ENCODE assay signal across 1 cellular context in the genomic region with DNA sequence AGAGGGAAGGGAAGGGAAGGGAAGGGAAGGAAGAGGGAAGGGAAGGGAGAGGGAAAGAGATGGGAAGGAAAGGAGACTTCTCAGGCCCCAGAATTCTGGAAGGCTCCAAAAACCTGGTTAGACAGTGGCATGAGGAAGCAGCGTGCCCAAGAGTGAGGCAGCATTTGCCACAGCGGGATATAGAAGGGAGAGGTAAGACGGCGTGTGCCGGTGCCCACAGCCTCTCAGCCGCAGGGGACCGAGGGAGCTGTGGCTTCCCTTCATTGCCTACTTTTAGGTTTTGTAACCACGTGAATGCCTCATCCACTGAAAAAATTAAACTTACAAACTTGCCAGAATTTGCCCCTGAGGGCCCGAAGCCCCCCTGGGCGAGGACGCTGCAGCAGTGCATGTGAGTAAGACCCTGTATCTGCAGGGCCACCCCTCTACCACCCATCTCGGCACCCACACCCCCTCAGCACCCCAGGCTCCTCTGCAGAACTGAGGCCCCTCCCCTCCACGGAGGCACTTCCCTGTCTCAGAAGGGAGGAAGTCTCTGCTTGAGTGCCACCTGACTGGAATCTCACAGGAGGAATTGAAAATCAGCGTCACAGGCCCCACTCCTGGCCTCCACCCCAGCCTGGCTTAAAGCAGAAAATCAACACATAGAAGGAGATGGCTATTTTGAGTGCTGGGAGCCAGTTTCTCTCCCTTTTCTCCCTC.
TF ChIP-seq lines count a peak whose summit lies in the region.

No MANE protein-coding gene starts in this region.

TF ChIP-seq in GM23338, 12 proteins besides CTCF, POLR2A, EP300 and RAD21:
- TF ChIP-seq, protein P1, sequence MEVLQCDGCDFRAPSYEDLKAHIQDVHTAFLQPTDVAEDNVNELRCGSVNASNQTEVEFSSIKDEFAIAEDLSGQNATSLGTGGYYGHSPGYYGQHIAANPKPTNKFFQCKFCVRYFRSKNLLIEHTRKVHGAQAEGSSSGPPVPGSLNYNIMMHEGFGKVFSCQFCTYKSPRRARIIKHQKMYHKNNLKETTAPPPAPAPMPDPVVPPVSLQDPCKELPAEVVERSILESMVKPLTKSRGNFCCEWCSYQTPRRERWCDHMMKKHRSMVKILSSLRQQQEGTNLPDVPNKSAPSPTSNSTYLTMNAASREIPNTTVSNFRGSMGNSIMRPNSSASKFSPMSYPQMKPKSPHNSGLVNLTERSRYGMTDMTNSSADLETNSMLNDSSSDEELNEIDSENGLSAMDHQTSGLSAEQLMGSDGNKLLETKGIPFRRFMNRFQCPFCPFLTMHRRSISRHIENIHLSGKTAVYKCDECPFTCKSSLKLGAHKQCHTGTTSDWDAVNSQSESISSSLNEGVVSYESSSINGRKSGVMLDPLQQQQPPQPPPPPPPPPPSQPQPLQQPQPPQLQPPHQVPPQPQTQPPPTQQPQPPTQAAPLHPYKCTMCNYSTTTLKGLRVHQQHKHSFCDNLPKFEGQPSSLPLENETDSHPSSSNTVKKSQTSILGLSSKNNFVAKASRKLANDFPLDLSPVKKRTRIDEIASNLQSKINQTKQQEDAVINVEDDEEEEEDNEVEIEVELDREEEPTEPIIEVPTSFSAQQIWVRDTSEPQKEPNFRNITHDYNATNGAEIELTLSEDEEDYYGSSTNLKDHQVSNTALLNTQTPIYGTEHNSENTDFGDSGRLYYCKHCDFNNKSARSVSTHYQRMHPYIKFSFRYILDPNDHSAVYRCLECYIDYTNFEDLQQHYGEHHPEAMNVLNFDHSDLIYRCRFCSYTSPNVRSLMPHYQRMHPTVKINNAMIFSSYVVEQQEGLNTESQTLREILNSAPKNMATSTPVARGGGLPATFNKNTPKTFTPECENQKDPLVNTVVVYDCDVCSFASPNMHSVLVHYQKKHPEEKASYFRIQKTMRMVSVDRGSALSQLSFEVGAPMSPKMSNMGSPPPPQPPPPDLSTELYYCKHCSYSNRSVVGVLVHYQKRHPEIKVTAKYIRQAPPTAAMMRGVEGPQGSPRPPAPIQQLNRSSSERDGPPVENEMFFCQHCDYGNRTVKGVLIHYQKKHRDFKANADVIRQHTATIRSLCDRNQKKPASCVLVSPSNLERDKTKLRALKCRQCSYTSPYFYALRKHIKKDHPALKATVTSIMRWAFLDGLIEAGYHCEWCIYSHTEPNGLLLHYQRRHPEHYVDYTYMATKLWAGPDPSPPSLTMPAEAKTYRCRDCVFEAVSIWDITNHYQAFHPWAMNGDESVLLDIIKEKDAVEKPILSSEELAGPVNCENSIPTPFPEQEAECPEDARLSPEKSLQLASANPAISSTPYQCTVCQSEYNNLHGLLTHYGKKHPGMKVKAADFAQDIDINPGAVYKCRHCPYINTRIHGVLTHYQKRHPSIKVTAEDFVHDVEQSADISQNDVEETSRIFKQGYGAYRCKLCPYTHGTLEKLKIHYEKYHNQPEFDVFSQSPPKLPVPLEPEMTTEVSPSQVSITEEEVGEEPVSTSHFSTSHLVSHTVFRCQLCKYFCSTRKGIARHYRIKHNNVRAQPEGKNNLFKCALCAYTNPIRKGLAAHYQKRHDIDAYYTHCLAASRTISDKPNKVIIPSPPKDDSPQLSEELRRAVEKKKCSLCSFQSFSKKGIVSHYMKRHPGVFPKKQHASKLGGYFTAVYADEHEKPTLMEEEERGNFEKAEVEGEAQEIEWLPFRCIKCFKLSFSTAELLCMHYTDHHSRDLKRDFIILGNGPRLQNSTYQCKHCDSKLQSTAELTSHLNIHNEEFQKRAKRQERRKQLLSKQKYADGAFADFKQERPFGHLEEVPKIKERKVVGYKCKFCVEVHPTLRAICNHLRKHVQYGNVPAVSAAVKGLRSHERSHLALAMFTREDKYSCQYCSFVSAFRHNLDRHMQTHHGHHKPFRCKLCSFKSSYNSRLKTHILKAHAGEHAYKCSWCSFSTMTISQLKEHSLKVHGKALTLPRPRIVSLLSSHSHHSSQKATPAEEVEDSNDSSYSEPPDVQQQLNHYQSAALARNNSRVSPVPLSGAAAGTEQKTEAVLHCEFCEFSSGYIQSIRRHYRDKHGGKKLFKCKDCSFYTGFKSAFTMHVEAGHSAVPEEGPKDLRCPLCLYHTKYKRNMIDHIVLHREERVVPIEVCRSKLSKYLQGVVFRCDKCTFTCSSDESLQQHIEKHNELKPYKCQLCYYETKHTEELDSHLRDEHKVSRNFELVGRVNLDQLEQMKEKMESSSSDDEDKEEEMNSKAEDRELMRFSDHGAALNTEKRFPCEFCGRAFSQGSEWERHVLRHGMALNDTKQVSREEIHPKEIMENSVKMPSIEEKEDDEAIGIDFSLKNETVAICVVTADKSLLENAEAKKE (CRISPR knock-in tag; IDR thresholded peaks at IDR 0.05) = no peak
- no peak for TF ChIP-seq EZH2 (IDR thresholded peaks at IDR 0.05; ENCODE audit: low read depth, unreplicated experiment)
- no peak for TF ChIP-seq ZNF114 (CRISPR knock-in tag; IDR thresholded peaks at IDR 0.05)
- TF ChIP-seq ZNF331 (CRISPR knock-in tag; IDR thresholded peaks at IDR 0.05; ENCODE audit: low read depth) = no peak
- no peak for TF ChIP-seq JUNB (IDR thresholded peaks at IDR 0.05; ENCODE audit: unreplicated experiment)
- TF ChIP-seq, protein P2, sequence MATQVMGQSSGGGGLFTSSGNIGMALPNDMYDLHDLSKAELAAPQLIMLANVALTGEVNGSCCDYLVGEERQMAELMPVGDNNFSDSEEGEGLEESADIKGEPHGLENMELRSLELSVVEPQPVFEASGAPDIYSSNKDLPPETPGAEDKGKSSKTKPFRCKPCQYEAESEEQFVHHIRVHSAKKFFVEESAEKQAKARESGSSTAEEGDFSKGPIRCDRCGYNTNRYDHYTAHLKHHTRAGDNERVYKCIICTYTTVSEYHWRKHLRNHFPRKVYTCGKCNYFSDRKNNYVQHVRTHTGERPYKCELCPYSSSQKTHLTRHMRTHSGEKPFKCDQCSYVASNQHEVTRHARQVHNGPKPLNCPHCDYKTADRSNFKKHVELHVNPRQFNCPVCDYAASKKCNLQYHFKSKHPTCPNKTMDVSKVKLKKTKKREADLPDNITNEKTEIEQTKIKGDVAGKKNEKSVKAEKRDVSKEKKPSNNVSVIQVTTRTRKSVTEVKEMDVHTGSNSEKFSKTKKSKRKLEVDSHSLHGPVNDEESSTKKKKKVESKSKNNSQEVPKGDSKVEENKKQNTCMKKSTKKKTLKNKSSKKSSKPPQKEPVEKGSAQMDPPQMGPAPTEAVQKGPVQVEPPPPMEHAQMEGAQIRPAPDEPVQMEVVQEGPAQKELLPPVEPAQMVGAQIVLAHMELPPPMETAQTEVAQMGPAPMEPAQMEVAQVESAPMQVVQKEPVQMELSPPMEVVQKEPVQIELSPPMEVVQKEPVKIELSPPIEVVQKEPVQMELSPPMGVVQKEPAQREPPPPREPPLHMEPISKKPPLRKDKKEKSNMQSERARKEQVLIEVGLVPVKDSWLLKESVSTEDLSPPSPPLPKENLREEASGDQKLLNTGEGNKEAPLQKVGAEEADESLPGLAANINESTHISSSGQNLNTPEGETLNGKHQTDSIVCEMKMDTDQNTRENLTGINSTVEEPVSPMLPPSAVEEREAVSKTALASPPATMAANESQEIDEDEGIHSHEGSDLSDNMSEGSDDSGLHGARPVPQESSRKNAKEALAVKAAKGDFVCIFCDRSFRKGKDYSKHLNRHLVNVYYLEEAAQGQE (IDR thresholded peaks at IDR 0.05; ENCODE audit: unreplicated experiment) = no peak
- TF ChIP-seq POLR2AphosphoS5 (IDR thresholded peaks at IDR 0.05; ENCODE audit: low read depth) = no peak
- no peak for TF ChIP-seq STAT1 (IDR thresholded peaks at IDR 0.05; ENCODE audit: unreplicated experiment)
- no peak for TF ChIP-seq CREB1 (CRISPR knock-in tag; IDR thresholded peaks at IDR 0.05; ENCODE audit: low read depth)
- no peak for TF ChIP-seq EZH2phosphoT487 (IDR thresholded peaks at IDR 0.05; ENCODE audit: unreplicated experiment)
- no peak for TF ChIP-seq NANOG (IDR thresholded peaks at IDR 0.05; ENCODE audit: borderline replicate concordance)
- TF ChIP-seq, protein P3, sequence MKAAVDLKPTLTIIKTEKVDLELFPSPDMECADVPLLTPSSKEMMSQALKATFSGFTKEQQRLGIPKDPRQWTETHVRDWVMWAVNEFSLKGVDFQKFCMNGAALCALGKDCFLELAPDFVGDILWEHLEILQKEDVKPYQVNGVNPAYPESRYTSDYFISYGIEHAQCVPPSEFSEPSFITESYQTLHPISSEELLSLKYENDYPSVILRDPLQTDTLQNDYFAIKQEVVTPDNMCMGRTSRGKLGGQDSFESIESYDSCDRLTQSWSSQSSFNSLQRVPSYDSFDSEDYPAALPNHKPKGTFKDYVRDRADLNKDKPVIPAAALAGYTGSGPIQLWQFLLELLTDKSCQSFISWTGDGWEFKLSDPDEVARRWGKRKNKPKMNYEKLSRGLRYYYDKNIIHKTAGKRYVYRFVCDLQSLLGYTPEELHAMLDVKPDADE (IDR thresholded peaks at IDR 0.05) = no peak
